In the genomic region with DNA sequence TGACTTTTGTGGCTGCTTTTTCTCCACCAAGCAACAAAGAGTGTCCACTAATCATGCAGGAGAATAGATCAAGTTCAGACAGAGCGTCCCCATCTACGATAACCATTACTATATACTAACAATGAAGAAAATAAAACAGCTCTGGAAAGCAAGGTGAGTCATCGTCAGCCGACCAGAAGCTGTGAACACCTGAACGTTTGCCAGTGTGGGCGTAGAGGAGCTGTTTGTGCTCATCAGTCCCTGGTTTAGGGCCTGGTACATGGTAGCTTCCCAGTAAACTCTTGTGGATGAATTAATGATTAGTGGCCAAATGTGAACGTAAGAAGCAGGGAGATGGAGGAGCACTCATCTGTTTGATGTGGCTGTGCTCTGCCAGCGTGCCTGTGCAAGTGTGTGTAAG, we compare ENCODE assay signal across 17 cellular contexts.
DNase-seq lines count a peak whose midpoint lies in the region; ATAC-seq and TF ChIP-seq lines count a peak whose summit lies in the region.
"Had no signal": no experiment of that assay in that cellular context is flagged by ENCODE, and none has a peak within 500 bp of the region (broad histone marks: within the 10 kb centered on the region; RNA-seq: fewer than 3 reads in every experiment).

No MANE protein-coding gene starts in this region.

- H3K27ac Mint-ChIP-seq in mesothelial cell of epicardium: no peak overlapping the region
- no peak overlapping the region for H3K27ac Mint-ChIP-seq in activated naive CD4-positive, alpha-beta T cell treated with anti-CD3 and anti-CD28 coated beads for 36 hours
- H3K27ac Mint-ChIP-seq: activated CD4-positive, alpha-beta T cell treated with anti-CD3 and anti-CD28 coated beads, Interleukin-2, amount 10 ng/mL, durations not matched to agents 24 days and 14 days; B cell had no signal

- intact Hi-C loops in PC-9 (cut with micrococcal nuclease; ENCODE audit: unreplicated experiment): loop anchor here (5.0 kb wide), 2 partner anchors 111 to 161 kb away; no protein-coding TSS in a partner anchor
- intact Hi-C loops in activated naive CD4-positive, alpha-beta T cell treated with anti-CD3 and anti-CD28 coated beads for 36 hours (cut with micrococcal nuclease): no loop called here

- POLR2A ChIA-PET in PC-9 (lab: Charles Lee; ENCODE audit: unreplicated experiment): interaction anchor here (0.6 kb wide), 1 partner anchor 677 kb away, joined by 3 read pairs; no protein-coding TSS in a partner anchor

- peaks cover 15% of the 10 kb centered on the region for H3F3A ChIP-seq in PC-9 (ENCODE audit: insufficient read depth, low read depth)

- peaks cover 37% of the 10 kb centered on the region for H3K4me1 ChIP-seq in PC-9 (replicated peaks; ENCODE audit: insufficient read depth)

- no peak for ATAC-seq in GM19467 (IDR thresholded peaks at IDR 0.05; ENCODE audit: unreplicated experiment)
- ATAC-seq: K562, left cardiac atrium had no signal

- H3K27me3 Mint-ChIP-seq in mesothelial cell of epicardium (ENCODE audit: low read depth): no peaks in the 10 kb centered on the region
- peaks cover 7% of the 10 kb centered on the region for H3K27me3 Mint-ChIP-seq in activated naive CD4-positive, alpha-beta T cell treated with anti-CD3 and anti-CD28 coated beads for 36 hours (ENCODE audit: low read depth)
- H3K27me3 Mint-ChIP-seq: activated CD4-positive, alpha-beta T cell treated with anti-CD3 and anti-CD28 coated beads, Interleukin-2, amount 10 ng/mL, durations not matched to agents 24 days and 14 days had no signal

- no peaks in the 10 kb centered on the region for H4K20me1 ChIP-seq in PC-9 (ENCODE audit: insufficient read depth)

- H3K4me3 ChIP-seq in PC-9: no peak overlapping the region
- no peak overlapping the region for H3K4me3 ChIP-seq in epithelial cell of esophagus (ENCODE audit: low read length)
- H3K4me3 ChIP-seq: K562 had no signal

- CTCF ChIA-PET in PC-9 (lab: Charles Lee): interaction anchor here (0.5 to 1.0 kb wide), 4 partner anchors 155 to 939 kb away, joined by 4 to 9 read pairs (median 6); no protein-coding TSS in a partner anchor
- CTCF ChIA-PET in activated naive CD4-positive, alpha-beta T cell treated with anti-CD3 and anti-CD28 coated beads for 36 hours (lab: Charles Lee): no interaction called here

- DNase-seq in DMS53 (lab: John Stamatoyannopoulos, UW): peak; percentile 65
- DNase-seq in PC-9: peak; percentile 55 to 65
- DNase-seq in epithelial cell of esophagus (ENCODE audit: low read depth): peak; percentile 95
- peak; percentile 73 for DNase-seq in renal cortical epithelial cell (ENCODE audit: low read depth)
- no peak for DNase-seq in mesothelial cell of epicardium (ENCODE audit: low spot score in 2 of 2, unreplicated experiment in 2 of 2)
- no peak for DNase-seq in activated naive CD4-positive, alpha-beta T cell treated with anti-CD3 and anti-CD28 coated beads for 36 hours
- DNase-seq in stimulated activated CD4-positive, alpha-beta T cell treated with anti-CD3 and anti-CD28 coated beads, Interleukin-1b, Interleukin-23, amount 100 ng/mL, for 48 hours: no peak
- DNase-seq: activated CD4-positive, alpha-beta T cell treated with anti-CD3 and anti-CD28 coated beads, Interleukin-2, amount 10 ng/mL, durations not matched to agents 24 days and 14 days; activated naive CD4-positive, alpha-beta T cell; dermis blood vessel endothelial cell; hippocampal formation; left cardiac atrium; NCI-H1417 treated with DMSO at 0.1 percent for 48 hours; stimulated activated CD4-positive, alpha-beta T cell treated with anti-CD3 and anti-CD28 coated beads, Interleukin-2, amount 100 ng/mL, for 48 hours had no signal

- TF ChIP-seq CTCF in PC-9 (conservative IDR thresholded peaks at IDR 0.05) (no peak), epithelial cell of esophagus (IDR thresholded peaks at IDR 0.05; ENCODE audit: insufficient read depth, low read depth, low read length, missing control alignments) (no peak), mesothelial cell of epicardium (IDR thresholded peaks at IDR 0.05; ENCODE audit: unreplicated experiment) (no peak)

- H3K9me3 Mint-ChIP-seq in mesothelial cell of epicardium: peaks cover 6% of the 10 kb centered on the region
- H3K9me3 Mint-ChIP-seq in activated naive CD4-positive, alpha-beta T cell treated with anti-CD3 and anti-CD28 coated beads for 36 hours: no peaks in the 10 kb centered on the region
- H3K9me3 Mint-ChIP-seq: activated CD4-positive, alpha-beta T cell treated with anti-CD3 and anti-CD28 coated beads, Interleukin-2, amount 10 ng/mL, durations not matched to agents 24 days and 14 days had no signal

- no peaks in the 10 kb centered on the region for H3K9me2 ChIP-seq in PC-9 (ENCODE audit: insufficient read depth)

- no peaks in the 10 kb centered on the region for H3K36me3 ChIP-seq in PC-9 (ENCODE audit: low read depth)

- no peaks in the 10 kb centered on the region for H3K4me1 Mint-ChIP-seq in mesothelial cell of epicardium
- H3K4me1 Mint-ChIP-seq in activated naive CD4-positive, alpha-beta T cell treated with anti-CD3 and anti-CD28 coated beads for 36 hours (ENCODE audit: low read depth): no peaks in the 10 kb centered on the region
- H3K4me1 Mint-ChIP-seq: activated CD4-positive, alpha-beta T cell treated with anti-CD3 and anti-CD28 coated beads, Interleukin-2, amount 10 ng/mL, durations not matched to agents 24 days and 14 days had no signal

- no peak overlapping the region for H3K4me3 Mint-ChIP-seq in mesothelial cell of epicardium
- no peak overlapping the region for H3K4me3 Mint-ChIP-seq in activated naive CD4-positive, alpha-beta T cell treated with anti-CD3 and anti-CD28 coated beads for 36 hours
- H3K4me3 Mint-ChIP-seq: activated CD4-positive, alpha-beta T cell treated with anti-CD3 and anti-CD28 coated beads, Interleukin-2, amount 10 ng/mL, durations not matched to agents 24 days and 14 days; B cell had no signal

- no peak overlapping the region for H3K27ac ChIP-seq in PC-9

- H2AFZ ChIP-seq in PC-9: no peak overlapping the region

- peaks cover 3% of the 10 kb centered on the region; the same call in 1 of the 2 replicates for H3K9me3 ChIP-seq in PC-9 (ENCODE audit: insufficient read depth, low read depth)

- H3K4me2 ChIP-seq in PC-9: peak overlapping the region; percentile 2; the same call in 1 of the 2 replicates

- no TSS peak for BruUV-seq in PC-9 (replicated peaks; lab: Mats Ljungman, UMichigan)

- no peaks in the 10 kb centered on the region for H3K27me3 ChIP-seq in PC-9 (ENCODE audit: insufficient read depth, low read depth)

- no peaks in the 10 kb centered on the region for H3K36me3 Mint-ChIP-seq in mesothelial cell of epicardium
- H3K36me3 Mint-ChIP-seq in activated naive CD4-positive, alpha-beta T cell treated with anti-CD3 and anti-CD28 coated beads for 36 hours (ENCODE audit: low read depth): no peaks in the 10 kb centered on the region

- no peaks in the 10 kb centered on the region for H3K79me2 ChIP-seq in PC-9 (ENCODE audit: low read depth)

Comparison
In these comparisons a context has a peak if more than half of its experiments do, and no peak if none do; other contexts are left out.
1. DNase-seq: peak in DMS53 (single experiment), PC-9 (2 of 2), epithelial cell of esophagus (single experiment) and renal cortical epithelial cell (single experiment); none in mesothelial cell of epicardium (0 of 2), activated naive CD4-positive, alpha-beta T cell treated with anti-CD3 and anti-CD28 coated beads for 36 hours (single experiment) and stimulated activated CD4-positive, alpha-beta T cell treated with anti-CD3 and anti-CD28 coated beads, Interleukin-1b, Interleukin-23, amount 100 ng/mL, for 48 hours (single experiment).